In the genomic region with DNA sequence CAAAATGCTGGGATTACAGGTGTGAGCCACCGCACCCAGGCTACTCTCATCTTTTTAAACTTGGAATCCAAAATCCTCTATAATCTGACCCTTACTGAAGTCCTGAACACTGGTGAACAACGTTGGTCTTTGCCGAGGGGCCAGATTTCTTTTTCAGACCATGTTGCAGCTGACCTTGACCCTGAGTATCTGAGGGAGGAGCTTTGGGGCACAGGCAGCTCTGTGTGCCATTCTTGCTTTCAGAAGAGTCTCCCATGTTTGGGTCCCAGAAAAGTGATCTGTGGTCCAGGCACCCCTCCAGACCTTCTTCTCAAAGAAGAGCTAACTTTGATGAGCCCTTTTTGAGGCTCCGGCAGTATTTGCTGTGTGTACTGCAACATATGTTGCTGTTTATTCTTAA, we compare ENCODE assay signal across 23 cellular contexts. TPM values are rescaled to one million over a fixed set of nuclear protein-coding genes. Genes with fewer than 3 reads are reported as not detected.
DNase-seq lines count a peak whose midpoint lies in the region; ATAC-seq and TF ChIP-seq lines count a peak whose summit lies in the region.
"Had no signal": no experiment of that assay in that cellular context is flagged by ENCODE, and none has a peak within 500 bp of the region (broad histone marks: within the 10 kb centered on the region; RNA-seq: fewer than 3 reads in every experiment).

No MANE protein-coding gene starts in this region.

- H3K27ac Mint-ChIP-seq in activated naive CD4-positive, alpha-beta T cell treated with anti-CD3 and anti-CD28 coated beads, Interleukin-2, amount 10 ng/mL, durations not matched to agents 7 days and 5 days, result peak overlapping the region; percentile 30
- peak overlapping the region in 1 of 2 donors; percentile 44 for H3K27ac Mint-ChIP-seq in activated naive CD4-positive, alpha-beta T cell treated with anti-CD3 and anti-CD28 coated beads, Interleukin-2, amount 50 U/mL, for 72 hours
- peak overlapping the region; percentile 85 for H3K27ac Mint-ChIP-seq in Caco-2 (ENCODE audit: unreplicated experiment)
- H3K27ac Mint-ChIP-seq in central memory CD8-positive, alpha-beta T cell (ENCODE audit: low read depth), result peak overlapping the region; percentile 36
- no peak overlapping the region for H3K27ac Mint-ChIP-seq in activated CD8-positive, alpha-beta T cell treated with anti-CD3 and anti-CD28 coated beads for 36 hours
- H3K27ac Mint-ChIP-seq in WTC11, result no peak overlapping the region

- DNase-seq in activated naive CD4-positive, alpha-beta T cell treated with anti-CD3 and anti-CD28 coated beads, Interleukin-2, amount 10 ng/mL, durations not matched to agents 7 days and 5 days, result no peak
- no peak for DNase-seq in activated naive CD4-positive, alpha-beta T cell treated with anti-CD3 and anti-CD28 coated beads, Interleukin-2, amount 50 U/mL, for 72 hours (ENCODE audit: low spot score in 2 of 2)
- DNase-seq in Caco-2, result no peak
- DNase-seq in central memory CD8-positive, alpha-beta T cell (ENCODE audit: low spot score in 2 of 2), result no peak
- no peak for DNase-seq in smooth muscle cell (lab: John Stamatoyannopoulos, UW; ENCODE audit: unreplicated experiment)
- DNase-seq in activated CD8-positive, alpha-beta T cell treated with anti-CD3 and anti-CD28 coated beads for 36 hours, result no peak
- DNase-seq in WTC11 (ENCODE audit: low spot score), result no peak
- DNase-seq in vagina (ENCODE audit: extremely low spot score in 2 of 2), result no peak
- DNase-seq: 8988T; ACHN; AML-193; BE2C; C1 segment of cervical spinal cord; CD4-positive, alpha-beta memory T cell; COR-L47; DMS79; EL; GDM1; GM23248; H7; HCEC 1CT had no signal

- peaks cover 16% of the 10 kb centered on the region for H3F3A ChIP-seq in smooth muscle cell (ENCODE audit: low read depth)

- H3K4me1 ChIP-seq in Caco-2 (peaks cover 25% of the 10 kb centered on the region), smooth muscle cell (ENCODE audit: low read depth) (no peaks in the 10 kb centered on the region), vagina (no peaks in the 10 kb centered on the region)
- H3K4me1 ChIP-seq: BE2C had no signal

- H3K36me3 Mint-ChIP-seq in activated naive CD4-positive, alpha-beta T cell treated with anti-CD3 and anti-CD28 coated beads, Interleukin-2, amount 10 ng/mL, durations not matched to agents 7 days and 5 days, result peaks cover 7% of the 10 kb centered on the region
- H3K36me3 Mint-ChIP-seq in activated naive CD4-positive, alpha-beta T cell treated with anti-CD3 and anti-CD28 coated beads, Interleukin-2, amount 50 U/mL, for 72 hours, result peaks cover 6 to 11% of the 10 kb centered on the region in 2 donors
- H3K36me3 Mint-ChIP-seq in Caco-2 (ENCODE audit: insufficient read depth, unreplicated experiment) (no peaks in the 10 kb centered on the region), WTC11 (peaks cover 6% of the 10 kb centered on the region; the same call in 1 of the 2 replicates)
- peaks cover 16% of the 10 kb centered on the region for H3K36me3 Mint-ChIP-seq in central memory CD8-positive, alpha-beta T cell (ENCODE audit: insufficient read depth)
- peaks cover 12% of the 10 kb centered on the region for H3K36me3 Mint-ChIP-seq in activated CD8-positive, alpha-beta T cell treated with anti-CD3 and anti-CD28 coated beads for 36 hours (ENCODE audit: low read depth)

- H3K9ac ChIP-seq in smooth muscle cell (ENCODE audit: low read depth), result no peak overlapping the region
- H3K9ac ChIP-seq: GM23248 had no signal

- no peak overlapping the region for H3K4me2 ChIP-seq in smooth muscle cell
- H3K4me2 ChIP-seq: A549 had no signal

- peaks cover 13% of the 10 kb centered on the region for H3K4me1 Mint-ChIP-seq in activated naive CD4-positive, alpha-beta T cell treated with anti-CD3 and anti-CD28 coated beads, Interleukin-2, amount 10 ng/mL, durations not matched to agents 7 days and 5 days
- H3K4me1 Mint-ChIP-seq in Caco-2 (ENCODE audit: low read depth, unreplicated experiment), result peaks cover 9% of the 10 kb centered on the region
- H3K4me1 Mint-ChIP-seq in central memory CD8-positive, alpha-beta T cell, result peaks cover 11% of the 10 kb centered on the region
- H3K4me1 Mint-ChIP-seq in activated CD8-positive, alpha-beta T cell treated with anti-CD3 and anti-CD28 coated beads for 36 hours (ENCODE audit: low read depth), result peaks cover 11% of the 10 kb centered on the region
- no peaks in the 10 kb centered on the region for H3K4me1 Mint-ChIP-seq in WTC11

- H3K27me3 Mint-ChIP-seq in activated naive CD4-positive, alpha-beta T cell treated with anti-CD3 and anti-CD28 coated beads, Interleukin-2, amount 10 ng/mL, durations not matched to agents 7 days and 5 days, result no peaks in the 10 kb centered on the region
- no peaks in the 10 kb centered on the region for H3K27me3 Mint-ChIP-seq in Caco-2 (ENCODE audit: insufficient read depth, unreplicated experiment)
- H3K27me3 Mint-ChIP-seq in central memory CD8-positive, alpha-beta T cell, result no peaks in the 10 kb centered on the region
- H3K27me3 Mint-ChIP-seq in activated CD8-positive, alpha-beta T cell treated with anti-CD3 and anti-CD28 coated beads for 36 hours, result no peaks in the 10 kb centered on the region
- no peaks in the 10 kb centered on the region for H3K27me3 Mint-ChIP-seq in WTC11 (ENCODE audit: low read depth)
- H3K27me3 Mint-ChIP-seq: CD4-positive, alpha-beta memory T cell had no signal

- H3K27ac ChIP-seq in smooth muscle cell (ENCODE audit: low read depth) (peak overlapping the region; percentile 80), vagina (no peak overlapping the region)
- H3K27ac ChIP-seq: GM23248 had no signal

- intact Hi-C loops in Caco-2 (cut with micrococcal nuclease; ENCODE audit: unreplicated experiment), result no loop called here
- intact Hi-C loops in activated CD8-positive, alpha-beta T cell treated with anti-CD3 and anti-CD28 coated beads for 36 hours (cut with micrococcal nuclease), result no loop called here
- intact Hi-C loops in vagina (cut with DNase I), result no loop called here

- no peak for TF ChIP-seq POLR2A in vagina (IDR thresholded peaks at IDR 0.05)

- CTCF ChIA-PET in activated naive CD4-positive, alpha-beta T cell treated with anti-CD3 and anti-CD28 coated beads, Interleukin-2, amount 10 ng/mL, durations not matched to agents 7 days and 5 days (lab: Charles Lee), result interaction anchor here (3.3 kb wide), 1 partner anchor 12 kb away, joined by 11 read pairs; no protein-coding TSS in a partner anchor
- CTCF ChIA-PET in Caco-2 (lab: Charles Lee), result interaction anchor here (1.8 kb wide), 1 partner anchor 17 kb away, joined by 6 read pairs; no protein-coding TSS in a partner anchor
- CTCF ChIA-PET in activated CD8-positive, alpha-beta T cell treated with anti-CD3 and anti-CD28 coated beads for 36 hours (lab: Charles Lee), result interaction anchor here (1.0 kb wide), 1 partner anchor 17 kb away, joined by 3 read pairs; no protein-coding TSS in a partner anchor
- CTCF ChIA-PET in WTC11 (lab: Charles Lee), result interaction anchor here (2.2 kb wide), 1 partner anchor 17 kb away, joined by 6 read pairs; no protein-coding TSS in a partner anchor

- 82% methylated on average over 4 of the region's 4 CpGs for WGBS in smooth muscle cell (ENCODE audit: low lambda C conversion rate)

- no peaks in the 10 kb centered on the region for H3K79me2 ChIP-seq in smooth muscle cell (ENCODE audit: low read depth)

- no peak for TF ChIP-seq CTCF in Caco-2 (IDR thresholded peaks at IDR 0.05; ENCODE audit: insufficient read depth in 1 of 2, low read depth in 1 of 2, low read length in 1 of 2, severe bottlenecking in 1 of 2, unreplicated experiment in 1 of 2)
- TF ChIP-seq CTCF in smooth muscle cell (IDR thresholded peaks at IDR 0.05; ENCODE audit: borderline replicate concordance, insufficient read depth, poor library complexity, severe bottlenecking), result no peak
- TF ChIP-seq CTCF in activated CD8-positive, alpha-beta T cell treated with anti-CD3 and anti-CD28 coated beads for 36 hours (IDR thresholded peaks at IDR 0.05), result no peak
- TF ChIP-seq CTCF in WTC11 (IDR thresholded peaks at IDR 0.05), result no peak
- TF ChIP-seq CTCF in vagina (IDR thresholded peaks at IDR 0.05), result no peak

- BruUV-seq in Caco-2 (replicated peaks; lab: Mats Ljungman, UMichigan), result no TSS peak

- no peak overlapping the region for H2AFZ ChIP-seq in smooth muscle cell (ENCODE audit: low read depth)
- H2AFZ ChIP-seq: GM23248 had no signal

- H3K4me3 ChIP-seq in Caco-2 (ENCODE audit: low read depth, low read length) (no peak overlapping the region), smooth muscle cell (no peak overlapping the region), vagina (no peak overlapping the region)
- H3K4me3 ChIP-seq: A549, GM12878, GM23248 had no signal

- H3K9me3 ChIP-seq in Caco-2, result no peaks in the 10 kb centered on the region
- H3K9me3 ChIP-seq in smooth muscle cell (replicated peaks; ENCODE audit: low read depth), result no peaks in the 10 kb centered on the region
- no peaks in the 10 kb centered on the region for H3K9me3 ChIP-seq in vagina
- H3K9me3 ChIP-seq: A549, BE2C had no signal

- H4K20me1 ChIP-seq in smooth muscle cell (ENCODE audit: low read depth), result no peaks in the 10 kb centered on the region

- no peak overlapping the region for H3K4me3 Mint-ChIP-seq in activated naive CD4-positive, alpha-beta T cell treated with anti-CD3 and anti-CD28 coated beads, Interleukin-2, amount 10 ng/mL, durations not matched to agents 7 days and 5 days
- no peak overlapping the region for H3K4me3 Mint-ChIP-seq in Caco-2 (ENCODE audit: unreplicated experiment)
- H3K4me3 Mint-ChIP-seq in central memory CD8-positive, alpha-beta T cell, result no peak overlapping the region
- no peak overlapping the region for H3K4me3 Mint-ChIP-seq in activated CD8-positive, alpha-beta T cell treated with anti-CD3 and anti-CD28 coated beads for 36 hours
- no peak overlapping the region for H3K4me3 Mint-ChIP-seq in WTC11
- H3K4me3 Mint-ChIP-seq: CD4-positive, alpha-beta memory T cell had no signal

- H3K9me3 Mint-ChIP-seq in activated naive CD4-positive, alpha-beta T cell treated with anti-CD3 and anti-CD28 coated beads, Interleukin-2, amount 10 ng/mL, durations not matched to agents 7 days and 5 days, result no peaks in the 10 kb centered on the region
- no peaks in the 10 kb centered on the region for H3K9me3 Mint-ChIP-seq in activated naive CD4-positive, alpha-beta T cell treated with anti-CD3 and anti-CD28 coated beads, Interleukin-2, amount 50 U/mL, for 72 hours
- no peaks in the 10 kb centered on the region for H3K9me3 Mint-ChIP-seq in Caco-2 (ENCODE audit: unreplicated experiment)
- H3K9me3 Mint-ChIP-seq in central memory CD8-positive, alpha-beta T cell, result no peaks in the 10 kb centered on the region
- H3K9me3 Mint-ChIP-seq in activated CD8-positive, alpha-beta T cell treated with anti-CD3 and anti-CD28 coated beads for 36 hours, result no peaks in the 10 kb centered on the region
- no peaks in the 10 kb centered on the region for H3K9me3 Mint-ChIP-seq in WTC11
- H3K9me3 Mint-ChIP-seq: CD4-positive, alpha-beta memory T cell had no signal

- POLR2A ChIA-PET in Caco-2 (lab: Charles Lee), result no interaction called here
- POLR2A ChIA-PET in activated CD8-positive, alpha-beta T cell treated with anti-CD3 and anti-CD28 coated beads for 36 hours (lab: Charles Lee), result interaction anchor here (1.1 to 1.2 kb wide), 2 partner anchors 11 to 30 kb away, joined by 3 read pairs; no protein-coding TSS in a partner anchor
- POLR2A ChIA-PET in WTC11 (lab: Charles Lee), result no interaction called here

- H3K27me3 ChIP-seq in Caco-2 (replicated peaks; ENCODE audit: control insufficient read depth, insufficient read depth, low read length) (no peaks in the 10 kb centered on the region), smooth muscle cell (ENCODE audit: low read depth) (no peaks in the 10 kb centered on the region), vagina (no peaks in the 10 kb centered on the region)
- H3K27me3 ChIP-seq: BE2C had no signal

- ATAC-seq in activated naive CD4-positive, alpha-beta T cell treated with anti-CD3 and anti-CD28 coated beads, Interleukin-2, amount 50 U/mL, for 72 hours, result no peak
- ATAC-seq in central memory CD8-positive, alpha-beta T cell (replicated peaks; ENCODE audit: extremely low read depth, poor library complexity, severe bottlenecking), result no peak
- ATAC-seq in activated CD8-positive, alpha-beta T cell treated with anti-CD3 and anti-CD28 coated beads for 36 hours, result no peak
- no peak for ATAC-seq in WTC11
- ATAC-seq: A549, GM12878 had no signal

- no peaks in the 10 kb centered on the region for H3K36me3 ChIP-seq in Caco-2 (ENCODE audit: control insufficient read depth, insufficient read depth, low read length)
- no peaks in the 10 kb centered on the region for H3K36me3 ChIP-seq in smooth muscle cell (ENCODE audit: low read depth)
- H3K36me3 ChIP-seq in vagina, result peaks cover 0 to 6% of the 10 kb centered on the region in 2 donors
- H3K36me3 ChIP-seq: BE2C had no signal

RNA-seq across cellular contexts. Expression of a gene that starts 50.4 kb away (rescaled TPM):
- total RNA-seq in activated naive CD4-positive, alpha-beta T cell treated with anti-CD3 and anti-CD28 coated beads, Interleukin-2, amount 50 U/mL, for 72 hours, result 100 to 1,000 TPM in 1 of 2 donors, 10 to 100 TPM in 1; 78.7 to 115 TPM
- total RNA-seq in Caco-2 (2022), result 92.8 and 103 TPM in 2 replicates
- 17.5 and 21.2 TPM in 2 replicates for total RNA-seq in smooth muscle cell
- polyA plus RNA-seq in smooth muscle cell, result 33.9 and 44.5 TPM in 2 replicates
- 100 to 1,000 TPM; 139 to 142 TPM for total RNA-seq in activated CD8-positive, alpha-beta T cell treated with anti-CD3 and anti-CD28 coated beads for 36 hours
- total RNA-seq in WTC11 (2021), result 151 to 152 TPM (median 151 TPM) in 3 replicates
- total RNA-seq in vagina, result 4.2 TPM

Comparison
In these comparisons a context has a peak if more than half of its experiments do, and no peak if none do; other contexts are left out.
1. H3K27ac Mint-ChIP-seq: peak in activated naive CD4-positive, alpha-beta T cell treated with anti-CD3 and anti-CD28 coated beads, Interleukin-2, amount 10 ng/mL, durations not matched to agents 7 days and 5 days (single experiment), Caco-2 (single experiment) and central memory CD8-positive, alpha-beta T cell (single experiment); none in activated CD8-positive, alpha-beta T cell treated with anti-CD3 and anti-CD28 coated beads for 36 hours (single experiment) and WTC11 (single experiment).